In genomic region chr19:47746129-47746528, GRCh38 we compare ENCODE assay signal across 1 cellular context.
TF ChIP-seq lines count a peak whose summit lies in the region.

No MANE protein-coding gene starts in this region.

TF ChIP-seq in HepG2, 621 proteins besides CTCF, POLR2A, EP300 and RAD21:
- TF ChIP-seq PRPF4 (IDR thresholded peaks at IDR 0.05; ENCODE audit: low read depth, low read length, poor library complexity, severe bottlenecking) (peak; percentile 67), ZBTB38 (CRISPR knock-in tag; IDR thresholded peaks at IDR 0.05) (peak; percentile 40; the same call in 1 of the 2 replicates)
